13 cellular contexts compared by ENCODE assay signal in the genomic region with DNA sequence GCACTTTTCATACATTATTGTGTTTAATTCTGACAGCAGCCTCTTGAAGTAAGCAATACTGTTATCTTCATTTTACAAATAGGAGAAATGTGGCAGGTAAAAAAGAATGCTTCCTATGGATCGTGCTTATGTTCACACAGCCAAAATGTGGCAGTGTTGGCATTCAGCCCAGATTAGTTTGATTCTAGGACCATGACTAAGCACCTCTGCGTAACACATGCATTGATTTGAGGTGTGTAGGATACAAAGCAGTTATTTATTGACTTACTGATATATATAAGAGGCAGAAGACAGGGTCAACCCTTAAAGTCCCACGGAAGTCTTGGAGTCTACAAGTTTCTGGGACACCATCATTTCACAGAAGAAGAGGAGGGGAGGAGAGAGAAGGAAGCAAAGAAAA.
DNase-seq lines count a peak whose midpoint lies in the region; ATAC-seq and TF ChIP-seq lines count a peak whose summit lies in the region.
"Had no signal": no experiment of that assay in that cellular context is flagged by ENCODE, and none has a peak within 500 bp of the region (broad histone marks: within the 10 kb centered on the region; RNA-seq: fewer than 3 reads in every experiment).

No MANE protein-coding gene starts in this region.

- H3K79me2 ChIP-seq in neural progenitor cell (ENCODE audit: low read depth), result no peaks in the 10 kb centered on the region

- H3K27ac ChIP-seq in brain microvascular endothelial cell (no peak overlapping the region), neural progenitor cell (no peak overlapping the region)

- TF ChIP-seq CTCF in brain microvascular endothelial cell (IDR thresholded peaks at IDR 0.05; ENCODE audit: low read depth, low read length, missing control alignments), result no peak
- TF ChIP-seq CTCF in neural progenitor cell (IDR thresholded peaks at IDR 0.05), result no peak
- TF ChIP-seq CTCF in GM13976 (IDR thresholded peaks at IDR 0.05; ENCODE audit: borderline replicate concordance, control extremely low read depth, extremely low read depth, insufficient read depth, missing control alignments), result no peak

- H3K36me3 Mint-ChIP-seq in neural progenitor cell, result no peaks in the 10 kb centered on the region
- no peaks in the 10 kb centered on the region for H3K36me3 Mint-ChIP-seq in activated naive CD8-positive, alpha-beta T cell treated with anti-CD3 and anti-CD28 coated beads, Interleukin-2, amount 50 U/mL, for 24 hours (ENCODE audit: low read depth)
- H3K36me3 Mint-ChIP-seq: CD8-positive, alpha-beta memory T cell had no signal

- H3K4me1 Mint-ChIP-seq in neural progenitor cell, result peaks cover 6% of the 10 kb centered on the region
- H3K4me1 Mint-ChIP-seq in activated naive CD8-positive, alpha-beta T cell treated with anti-CD3 and anti-CD28 coated beads, Interleukin-2, amount 50 U/mL, for 24 hours, result no peaks in the 10 kb centered on the region
- H3K4me1 Mint-ChIP-seq: CD8-positive, alpha-beta memory T cell had no signal

- in situ Hi-C loops in brain microvascular endothelial cell (cut with HindIII; ENCODE audit: low pct_ligation_motif_present, low sequenced_read_pairs), result no loop called here
- in situ Hi-C loops in GM13976 (cut with MboI; ENCODE audit: low sequenced_read_pairs, unreplicated experiment), result no loop called here

- no peaks in the 10 kb centered on the region for H3K4me1 ChIP-seq in neural progenitor cell

- H3K4me2 ChIP-seq in neural progenitor cell, result no peak overlapping the region

- peak; percentile 1 for DNase-seq in DMS153 treated with DMSO at 0.1 percent for 48 hours (lab: John Stamatoyannopoulos, UW; ENCODE audit: unreplicated experiment)
- DNase-seq in LHCN-M2 (ENCODE audit: low read depth), result peak; percentile 52
- peak; percentile 63 for DNase-seq in brain microvascular endothelial cell
- no peak for DNase-seq in neural progenitor cell (ENCODE audit: low spot score)
- DNase-seq in NCI-H526 treated with DMSO at 0.1 percent for 48 hours (lab: John Stamatoyannopoulos, UW), result no peak
- DNase-seq in GM13976 (ENCODE audit: low spot score), result no peak
- no peak for DNase-seq in activated naive CD8-positive, alpha-beta T cell treated with anti-CD3 and anti-CD28 coated beads, Interleukin-2, amount 50 U/mL, for 24 hours
- DNase-seq: CD8-positive, alpha-beta memory T cell; central memory CD4-positive, alpha-beta T cell; NCI-H1436; T-helper 2 cell had no signal

- H3K4me3 Mint-ChIP-seq in neural progenitor cell, result no peak overlapping the region
- H3K4me3 Mint-ChIP-seq in activated naive CD8-positive, alpha-beta T cell treated with anti-CD3 and anti-CD28 coated beads, Interleukin-2, amount 50 U/mL, for 24 hours, result no peak overlapping the region
- H3K4me3 Mint-ChIP-seq: CD8-positive, alpha-beta memory T cell had no signal

- ATAC-seq in GM18502 (IDR thresholded peaks at IDR 0.05; ENCODE audit: poor library complexity, unreplicated experiment), result no peak
- ATAC-seq in activated naive CD8-positive, alpha-beta T cell treated with anti-CD3 and anti-CD28 coated beads, Interleukin-2, amount 50 U/mL, for 24 hours, result no peak

- no peaks in the 10 kb centered on the region for H4K20me1 ChIP-seq in neural progenitor cell (ENCODE audit: low read depth)

- peak overlapping the region; percentile 53 for H2AFZ ChIP-seq in neural progenitor cell (replicated peaks)

- H3K27me3 Mint-ChIP-seq in neural progenitor cell (ENCODE audit: insufficient read depth, low read depth), result no peaks in the 10 kb centered on the region
- H3K27me3 Mint-ChIP-seq in activated naive CD8-positive, alpha-beta T cell treated with anti-CD3 and anti-CD28 coated beads, Interleukin-2, amount 50 U/mL, for 24 hours, result no peaks in the 10 kb centered on the region
- H3K27me3 Mint-ChIP-seq: CD8-positive, alpha-beta memory T cell had no signal

- H3K36me3 ChIP-seq in brain microvascular endothelial cell (replicated peaks), result no peaks in the 10 kb centered on the region
- H3K36me3 ChIP-seq in neural progenitor cell, result no peaks in the 10 kb centered on the region

- H3K9ac ChIP-seq in neural progenitor cell, result no peak overlapping the region

- H3K9me3 Mint-ChIP-seq in neural progenitor cell, result no peaks in the 10 kb centered on the region
- peaks cover 15% of the 10 kb centered on the region for H3K9me3 Mint-ChIP-seq in activated naive CD8-positive, alpha-beta T cell treated with anti-CD3 and anti-CD28 coated beads, Interleukin-2, amount 50 U/mL, for 24 hours

- H3K27ac Mint-ChIP-seq in neural progenitor cell, result no peak overlapping the region
- no peak overlapping the region for H3K27ac Mint-ChIP-seq in activated naive CD8-positive, alpha-beta T cell treated with anti-CD3 and anti-CD28 coated beads, Interleukin-2, amount 50 U/mL, for 24 hours
- H3K27ac Mint-ChIP-seq: activated T-helper 2 cell treated with anti-CD3 and anti-CD28 coated beads, Interferon-gamma antibody, Interleukin-2, Interleukin-4, amounts not matched to agents 10 μg/mL and 5 μg/mL and 100 μg/mL, durations not matched to agents 14 hours and 24 hours and 36 hours; CD8-positive, alpha-beta memory T cell had no signal

- H3K27me3 ChIP-seq in brain microvascular endothelial cell (replicated peaks) (no peaks in the 10 kb centered on the region), neural progenitor cell (no peaks in the 10 kb centered on the region)

- no peaks in the 10 kb centered on the region for H3F3A ChIP-seq in neural progenitor cell (ENCODE audit: low read depth)

- H3K4me3 ChIP-seq in brain microvascular endothelial cell (ENCODE audit: low read depth, low read length) (no peak overlapping the region), neural progenitor cell (no peak overlapping the region)

- H3K9me3 ChIP-seq in neural progenitor cell (ENCODE audit: low read depth), result no peaks in the 10 kb centered on the region

Comparison
In these comparisons a context has a peak if more than half of its experiments do, and no peak if none do; other contexts are left out.
1. DNase-seq: peak in DMS153 treated with DMSO at 0.1 percent for 48 hours (single experiment), LHCN-M2 (single experiment) and brain microvascular endothelial cell (single experiment); none in neural progenitor cell (single experiment), NCI-H526 treated with DMSO at 0.1 percent for 48 hours (single experiment), GM13976 (single experiment) and activated naive CD8-positive, alpha-beta T cell treated with anti-CD3 and anti-CD28 coated beads, Interleukin-2, amount 50 U/mL, for 24 hours (single experiment).